17 cellular contexts compared by ENCODE assay signal in genomic region chr19:42152876-42153275, GRCh38. TPM values are rescaled to one million over a fixed set of nuclear protein-coding genes. Genes with fewer than 3 reads are reported as not detected.
A peak's percentile ranks its signal among the peaks of the same experiment; 100 is the strongest.
DNase-seq lines count a peak whose midpoint lies in the region; ATAC-seq, FAIRE-seq and TF ChIP-seq lines count a peak whose summit lies in the region.
"Had no signal": no experiment of that assay in that cellular context is flagged by ENCODE, and none has a peak within 500 bp of the region (broad histone marks: within the 10 kb centered on the region; RNA-seq: fewer than 3 reads in every experiment).

No MANE protein-coding gene starts in this region.

- H3K23ac ChIP-seq in neuronal stem cell (ENCODE audit: low read depth, low read length, poor library complexity) = no peak overlapping the region

- H3K9me3 Mint-ChIP-seq in endothelial cell (ENCODE audit: unreplicated experiment) = no peaks in the 10 kb centered on the region

- H3K9me3 ChIP-seq in A549 = no peaks in the 10 kb centered on the region
- H3K9me3 ChIP-seq in neuronal stem cell (replicated peaks in 1 of 2; ENCODE audit: control insufficient read depth in 2 of 2, insufficient read depth in 1 of 2, low read depth in 1 of 2, low read length in 2 of 2) = no peaks in the 10 kb centered on the region
- H3K9me3 ChIP-seq: BE2C had no signal

- no peaks in the 10 kb centered on the region for H3K79me1 ChIP-seq in neuronal stem cell (ENCODE audit: low read depth, low read length)

- no peaks in the 10 kb centered on the region for H3K36me3 Mint-ChIP-seq in endothelial cell (ENCODE audit: low read depth, unreplicated experiment)

- no peak for TF ChIP-seq POLR2A in A549 (IDR thresholded peaks at IDR 0.05; ENCODE audit: low read length)

- TF ChIP-seq CTCF in A549 (IDR thresholded peaks at IDR 0.05) (no peak), endothelial cell (IDR thresholded peaks at IDR 0.05; ENCODE audit: unreplicated experiment) (no peak)

- peak; percentile 2 to 25; a peak in 3 of 6 replicates for ATAC-seq in A549
- no peak for ATAC-seq in GM21528 (IDR thresholded peaks at IDR 0.05; ENCODE audit: low FRiP score, unreplicated experiment)
- ATAC-seq: HCT116 had no signal

- DNase-seq in A549 (ENCODE audit: low read depth in 1 of 2, low spot score in 1 of 2) = no peak
- peak; percentile 30 for DNase-seq in SK-N-DZ (ENCODE audit: low spot score)
- no peak for DNase-seq in endothelial cell (ENCODE audit: low spot score)
- DNase-seq in neuronal stem cell (ENCODE audit: low spot score) = no peak
- DNase-seq in activated CD4-positive, alpha-beta T cell treated with anti-CD3 and anti-CD28 coated beads, Interleukin-2, amount 50 U/mL, for 1 hour = no peak
- DNase-seq in cortex of kidney (lab: John Stamatoyannopoulos, UW) = no peak
- DNase-seq: BE2C; CD4-positive, alpha-beta memory T cell; DMS79 treated with DMSO at 0.1 percent for 48 hours; EL; IMR-90 had no signal

- no peak overlapping the region for H2BK120ac ChIP-seq in neuronal stem cell (ENCODE audit: low read depth, low read length)

- peak overlapping the region; percentile 13 for H3K9ac ChIP-seq in neuronal stem cell (ENCODE audit: low read depth, low read length, poor library complexity)

- WGBS in A549 (ENCODE audit: missing lambda C conversion rate) = 71% methylated on average over 14 of the region's 14 CpGs
- WGBS in neuronal stem cell (ENCODE audit: extremely low coverage in 2 of 2, insufficient read length in 2 of 2, insufficient replicate concordance in 1 of 2), 2 donors = no CpG with 5 or more reads among the region's 14 CpGs

- no peak overlapping the region for H3K27ac ChIP-seq in A549
- H3K27ac ChIP-seq in neuronal stem cell (replicated peaks; ENCODE audit: low read length) = no peak overlapping the region
- H3K27ac ChIP-seq: C4-2B had no signal

- peaks cover 0 to 7% (median 5%) of the 10 kb centered on the region in 3 experiments for H3K27me3 ChIP-seq in neuronal stem cell (ENCODE audit: control insufficient read depth in 3 of 3, insufficient read depth in 3 of 3, low read depth in 1 of 3, low read length in 3 of 3)
- H3K27me3 ChIP-seq: BE2C had no signal

- H3K36me3 ChIP-seq in neuronal stem cell (replicated peaks in 1 of 2; ENCODE audit: control insufficient read depth in 2 of 2, insufficient read depth in 2 of 2, low read length in 2 of 2) = no peaks in the 10 kb centered on the region
- H3K36me3 ChIP-seq: BE2C had no signal

- no peak overlapping the region for H3K14ac ChIP-seq in neuronal stem cell (ENCODE audit: low read length)

- TF ChIP-seq RAD21 in A549 (conservative IDR thresholded peaks at IDR 0.05 in 1 of 2, IDR thresholded peaks at IDR 0.05 in 1 of 2) = no peak

- no peak overlapping the region for H4K91ac ChIP-seq in neuronal stem cell (ENCODE audit: low read depth, low read length, poor library complexity)

- H3K4ac ChIP-seq in neuronal stem cell (ENCODE audit: low read length) = no peak overlapping the region

- no peak overlapping the region for H2AFZ ChIP-seq in neuronal stem cell (ENCODE audit: low read length)

- H3K27me3 Mint-ChIP-seq in endothelial cell (ENCODE audit: unreplicated experiment) = peaks cover 10% of the 10 kb centered on the region

- no peak for FAIRE-seq in A549 (lab: Jason Lieb, UNC)
- FAIRE-seq: A204.1, G401.6, GM12892 had no signal

- H3K4me1 Mint-ChIP-seq in endothelial cell (ENCODE audit: unreplicated experiment) = peaks cover 19% of the 10 kb centered on the region

- peak overlapping the region; percentile 52 for H3K27ac Mint-ChIP-seq in endothelial cell (ENCODE audit: unreplicated experiment)
- H3K27ac Mint-ChIP-seq: CD4-positive, alpha-beta memory T cell had no signal

- H3K4me1 ChIP-seq in A549 (no peaks in the 10 kb centered on the region), neuronal stem cell (ENCODE audit: control insufficient read depth in 2 of 2, insufficient read depth in 1 of 2, low read depth in 1 of 2, low read length in 2 of 2) (peaks cover 28 to 69% of the 10 kb centered on the region in 2 donors)

- no peak overlapping the region for H4K8ac ChIP-seq in neuronal stem cell (ENCODE audit: low read depth, low read length)

- CTCF ChIA-PET in A549 (lab: Yijun Ruan, JAX) = interaction anchor here (0.9 to 23.2 kb wide), 7 partner anchors 13 to 248 kb away, joined by 3 to 678 read pairs (median 4); partner anchors contain the start of gene POU2F2

- H2BK15ac ChIP-seq in neuronal stem cell (ENCODE audit: low read length) = no peak overlapping the region

- POLR2A ChIA-PET in A549 (lab: Yijun Ruan, JAX) = interaction anchor here (0.8 kb wide), 1 partner anchor 77 kb away, joined by 3 read pairs; the partner anchor contains the start of gene ZNF574

- no peak overlapping the region for H3K18ac ChIP-seq in neuronal stem cell (ENCODE audit: low read length)

- no peak overlapping the region for H2BK5ac ChIP-seq in neuronal stem cell (ENCODE audit: low read length)

- no peak for TF ChIP-seq EP300 in A549 (IDR thresholded peaks at IDR 0.05)

- H2AK5ac ChIP-seq in neuronal stem cell (ENCODE audit: low read depth, low read length) = no peak overlapping the region

- H2BK12ac ChIP-seq in neuronal stem cell (ENCODE audit: low read length) = no peak overlapping the region

- H3K4me3 Mint-ChIP-seq in endothelial cell (ENCODE audit: unreplicated experiment) = no peak overlapping the region

- H3K4me3 ChIP-seq in A549 (no peak overlapping the region), neuronal stem cell (ENCODE audit: low read length in 2 of 2) (no peak overlapping the region)

- no peak overlapping the region for H3K4me2 ChIP-seq in A549
- H3K4me2 ChIP-seq in neuronal stem cell (ENCODE audit: insufficient read depth, low read length, poor library complexity, severe bottlenecking) = no peak overlapping the region

TF ChIP-seq in A549, 52 proteins besides CTCF, POLR2A, EP300 and RAD21:
- TF ChIP-seq HOXA7 (CRISPR knock-in tag; IDR thresholded peaks at IDR 0.05) (no peak), EHF (CRISPR knock-in tag; IDR thresholded peaks at IDR 0.05) (no peak), CEBPB (IDR thresholded peaks at IDR 0.05) (no peak), NFE2L2 (conservative IDR thresholded peaks at IDR 0.05; ENCODE audit: low read length) (no peak), SMC3 (IDR thresholded peaks at IDR 0.05) (no peak), JUN (IDR thresholded peaks at IDR 0.05) (no peak), KDM1A (IDR thresholded peaks at IDR 0.05; ENCODE audit: low read depth) (no peak), TFCP2L1 (CRISPR knock-in tag; IDR thresholded peaks at IDR 0.05) (no peak), TP53 (CRISPR knock-in tag; IDR thresholded peaks at IDR 0.05) (no peak), FOSB (CRISPR knock-in tag; IDR thresholded peaks at IDR 0.05) (no peak), KDM5A (IDR thresholded peaks at IDR 0.05) (no peak), CBX8 (IDR thresholded peaks at IDR 0.05) (no peak), CHD2 (IDR thresholded peaks at IDR 0.05; ENCODE audit: low read length, partially characterized antibody) (no peak), HMGXB4 (CRISPR knock-in tag; IDR thresholded peaks at IDR 0.05; ENCODE audit: borderline replicate concordance) (no peak)

RNA-seq across cellular contexts. Expression of gene POU2F2, which starts 20.6 kb away (rescaled TPM):
- polyA plus RNA-seq in A549 (2011; rRNA removed) (0.15 and 0.16 TPM in 2 replicates), A549 (2017; fragmentation: RNase III; extraction: RNeasy Plus Mini Kit Qiagen cat#74134 plus additional on column Dnase treatment) (0.24 to 0.49 TPM (median 0.28 TPM) in 3 replicates)
- 0.13 and 0.14 TPM in 2 replicates for polyA plus RNA-seq in A549 (2012; cell fraction: cytosol; rRNA removed)
- 0.56 and 0.83 TPM in 2 replicates for polyA plus RNA-seq in A549 (2012; cell fraction: nucleus; rRNA removed)
- 0.58 TPM in 1 of 2 replicates, not detected in the other for polyA minus RNA-seq in A549 (2011; rRNA and poly(A)+ RNA removed)
- 7.5 and 9.4 TPM in 2 replicates for polyA plus RNA-seq in SK-N-DZ (2014; cell fraction: cytosol; rRNA removed)
- 11.8 and 35.8 TPM in 2 replicates for polyA plus RNA-seq in SK-N-DZ (2014; cell fraction: nucleus; rRNA removed)
- total RNA-seq in endothelial cell (ENCODE audit: unreplicated experiment) = 5.7 TPM
- 2.4 TPM for polyA plus RNA-seq in neuronal stem cell (2013, experiment 1 of 2)
- 2.5 TPM for polyA plus RNA-seq in neuronal stem cell (2013, experiment 2 of 2)
